1 cellular context compared by ENCODE assay signal in the genomic region with DNA sequence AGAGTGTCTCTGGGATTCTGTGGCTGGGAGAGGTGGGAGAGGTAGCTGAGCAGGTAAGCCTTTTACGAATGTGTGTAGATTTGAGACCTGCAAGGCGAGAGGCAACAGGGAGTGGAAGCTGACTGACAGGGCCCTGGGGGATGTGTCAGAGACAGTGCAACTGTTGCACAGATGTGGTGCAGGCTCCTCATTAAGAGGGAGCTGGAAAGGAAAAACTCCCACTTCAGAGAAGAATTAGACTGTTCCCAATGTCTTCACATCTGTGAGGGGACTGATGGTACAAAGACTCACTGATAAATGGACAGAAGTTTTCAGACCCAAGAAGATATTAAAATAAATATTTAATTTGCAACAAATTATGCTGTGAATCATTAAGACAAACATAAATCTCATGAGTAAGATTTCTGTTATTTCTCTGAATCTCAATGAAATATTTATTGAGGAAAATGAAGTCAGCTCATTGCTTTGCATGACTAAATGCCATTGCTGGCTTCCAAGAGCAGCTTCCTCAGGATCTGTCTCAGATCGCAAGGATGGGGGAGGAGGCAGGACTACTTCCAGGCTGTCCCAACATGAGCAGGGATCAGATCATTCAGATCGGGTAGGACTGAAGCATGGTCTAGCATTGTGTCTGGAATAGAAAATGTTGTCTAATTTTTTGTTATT.
TF ChIP-seq lines count a peak whose summit lies in the region.

No MANE protein-coding gene starts in this region.

TF ChIP-seq in WTC11, 78 proteins besides CTCF, POLR2A, EP300 and RAD21 (continued from another document):
- TF ChIP-seq, protein P1, sequence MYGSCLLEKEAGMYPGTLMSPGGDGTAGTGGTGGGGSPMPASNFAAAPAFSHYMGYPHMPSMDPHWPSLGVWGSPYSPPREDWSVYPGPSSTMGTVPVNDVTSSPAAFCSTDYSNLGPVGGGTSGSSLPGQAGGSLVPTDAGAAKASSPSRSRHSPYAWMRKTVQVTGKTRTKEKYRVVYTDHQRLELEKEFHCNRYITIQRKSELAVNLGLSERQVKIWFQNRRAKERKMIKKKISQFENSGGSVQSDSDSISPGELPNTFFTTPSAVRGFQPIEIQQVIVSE (CRISPR knock-in tag; IDR thresholded peaks at IDR 0.05; ENCODE audit: borderline replicate concordance), result no peak
- TF ChIP-seq ZNF671 (CRISPR knock-in tag; IDR thresholded peaks at IDR 0.05), result no peak
